32 cellular contexts compared by ENCODE assay signal in genomic region chr13:110841846-110842245, GRCh38.
DNase-seq lines count a peak whose midpoint lies in the region; ATAC-seq and TF ChIP-seq lines count a peak whose summit lies in the region.
"Had no signal": no experiment of that assay in that cellular context is flagged by ENCODE, and none has a peak within 500 bp of the region (broad histone marks: within the 10 kb centered on the region; RNA-seq: fewer than 3 reads in every experiment).

No MANE protein-coding gene starts in this region.

- H3K36me3 Mint-ChIP-seq in HFFc6 (ENCODE audit: low read depth): peaks cover 6% of the 10 kb centered on the region; the same call in 1 of the 2 replicates
- H3K36me3 Mint-ChIP-seq: memory B cell had no signal

- peaks cover 8% of the 10 kb centered on the region; the same call in 1 of the 2 replicates for H3K9me3 Mint-ChIP-seq in HFFc6

- H3K4me3 ChIP-seq in PC-9: no peak overlapping the region
- H3K4me3 ChIP-seq: BLaER1 treated with 17β-estradiol and CSF1 and Interleukin-3, amounts not matched to agents 10 nM and 100 nM; coronary artery; pancreas; skin epidermis; suprapubic skin; upper lobe of right lung had no signal

- H3K4me1 ChIP-seq in PC-9 (replicated peaks; ENCODE audit: insufficient read depth): peaks cover 12% of the 10 kb centered on the region
- H3K4me1 ChIP-seq: BLaER1 treated with 17β-estradiol and CSF1 and Interleukin-3, amounts not matched to agents 10 nM and 100 nM; pancreas; suprapubic skin; upper lobe of right lung had no signal

- DNase-seq in HFFc6: peak; percentile 28
- DNase-seq in PC-9: peak in 1 of 2 experiments; percentile 73
- peak; percentile 20 for DNase-seq in epithelial cell of prostate (ENCODE audit: low read depth, low spot score)
- peak; percentile 22 for DNase-seq in renal cortical epithelial cell (ENCODE audit: low read depth)
- DNase-seq: activated CD4-positive, alpha-beta T cell treated with anti-CD3 and anti-CD28 coated beads, Interleukin-2, amount 50 U/mL, for 1 hour; activated CD4-positive, CD25-positive, alpha-beta regulatory T cell; activated effector memory CD4-positive, alpha-beta T cell treated with anti-CD3 and anti-CD28 coated beads, Interleukin-2, amount 50 U/mL, for 16 hours; activated naive CD8-positive, alpha-beta T cell treated with anti-CD3 and anti-CD28 coated beads, Interleukin-2, amount 10 ng/mL, durations not matched to agents 7 days and 5 days; activated T-cell treated with anti-CD3 and anti-CD28 coated beads, Interleukin-2, amount 50 U/mL, for 1 hour; caudate nucleus; COR-L47; effector CD8-positive, alpha-beta T cell; GDM1; Kasumi-1; NCI-H1436 treated with DMSO at 0.1 percent for 48 hours; NCI-H446 treated with DMSO at 0.1 percent for 48 hours; NCI-H82; pancreas; retina; stimulated activated naive CD4-positive, alpha-beta T cell; upper lobe of right lung had no signal

- ATAC-seq in HG03432 (IDR thresholded peaks at IDR 0.05; ENCODE audit: unreplicated experiment) (no peak), GM21390 (IDR thresholded peaks at IDR 0.05; ENCODE audit: unreplicated experiment) (no peak), SK-N-SH treated with all-trans-retinoic acid at 6 μM for 48 hours (no peak), GM18505 (IDR thresholded peaks at IDR 0.05; ENCODE audit: unreplicated experiment) (no peak)
- ATAC-seq: HepG2, pancreas, upper lobe of right lung had no signal

- H3K4me2 ChIP-seq in PC-9: peak overlapping the region; percentile 28
- H3K4me2 ChIP-seq: BLaER1 treated with 17β-estradiol and CSF1 and Interleukin-3, amounts not matched to agents 10 nM and 100 nM had no signal

- H3K9me3 ChIP-seq in PC-9 (ENCODE audit: insufficient read depth, low read depth): peaks cover 10% of the 10 kb centered on the region; the same call in 1 of the 2 replicates
- H3K9me3 ChIP-seq: pancreas, suprapubic skin, upper lobe of right lung had no signal

- H3K4me3 Mint-ChIP-seq in HFFc6: no peak overlapping the region
- H3K4me3 Mint-ChIP-seq: activated naive CD8-positive, alpha-beta T cell treated with anti-CD3 and anti-CD28 coated beads, Interleukin-2, amount 10 ng/mL, durations not matched to agents 7 days and 5 days; memory B cell; neural crest cell had no signal

- peaks cover 3% of the 10 kb centered on the region; the same call in 1 of the 2 replicates for H3K27me3 ChIP-seq in PC-9 (ENCODE audit: insufficient read depth, low read depth)
- H3K27me3 ChIP-seq: BLaER1 treated with 17β-estradiol and CSF1 and Interleukin-3, amounts not matched to agents 10 nM and 100 nM; pancreas had no signal

- H4K20me1 ChIP-seq in PC-9 (ENCODE audit: insufficient read depth): no peaks in the 10 kb centered on the region
- H4K20me1 ChIP-seq: BLaER1 treated with 17β-estradiol and CSF1 and Interleukin-3, amounts not matched to agents 10 nM and 100 nM had no signal

- no peak for TF ChIP-seq POLR2A in GM18505 (IDR thresholded peaks at IDR 0.05; ENCODE audit: borderline replicate concordance, extremely low read depth, insufficient read depth, insufficient read length)

- no peak for TF ChIP-seq CTCF in HFFc6 (IDR thresholded peaks at IDR 0.05)
- no peak for TF ChIP-seq CTCF in PC-9 (conservative IDR thresholded peaks at IDR 0.05)

- H3K27me3 Mint-ChIP-seq in HFFc6 (ENCODE audit: insufficient read depth): peaks cover 43% of the 10 kb centered on the region

- intact Hi-C loops in PC-9 (cut with micrococcal nuclease; ENCODE audit: unreplicated experiment): no loop called here

- H2AFZ ChIP-seq in PC-9: no peak overlapping the region

- H3F3A ChIP-seq in PC-9 (ENCODE audit: insufficient read depth, low read depth): peaks cover 9% of the 10 kb centered on the region; the same call in 1 of the 2 replicates

- H3K27ac ChIP-seq in PC-9 (no peak overlapping the region), epithelial cell of prostate (no peak overlapping the region)
- H3K27ac ChIP-seq: BLaER1 treated with 17β-estradiol and CSF1 and Interleukin-3, amounts not matched to agents 10 nM and 100 nM; coronary artery; pancreas; skin epidermis; suprapubic skin; upper lobe of right lung had no signal

- H3K9me2 ChIP-seq in PC-9 (ENCODE audit: insufficient read depth): no peaks in the 10 kb centered on the region

- peaks cover 11% of the 10 kb centered on the region for H3K4me1 Mint-ChIP-seq in HFFc6 (ENCODE audit: low read depth)
- H3K4me1 Mint-ChIP-seq: activated naive CD8-positive, alpha-beta T cell treated with anti-CD3 and anti-CD28 coated beads, Interleukin-2, amount 10 ng/mL, durations not matched to agents 7 days and 5 days; memory B cell; neural crest cell had no signal

- H3K36me3 ChIP-seq in PC-9 (ENCODE audit: low read depth): no peaks in the 10 kb centered on the region
- H3K36me3 ChIP-seq: BLaER1 treated with 17β-estradiol and CSF1 and Interleukin-3, amounts not matched to agents 10 nM and 100 nM; pancreas; suprapubic skin; upper lobe of right lung had no signal

- POLR2A ChIA-PET in PC-9 (lab: Charles Lee; ENCODE audit: unreplicated experiment): no interaction called here

- BruUV-seq in PC-9 (replicated peaks; lab: Mats Ljungman, UMichigan): no TSS peak

- CTCF ChIA-PET in PC-9 (lab: Charles Lee): no interaction called here

- no peaks in the 10 kb centered on the region for H3K79me2 ChIP-seq in PC-9 (ENCODE audit: low read depth)

- no peak overlapping the region; the same call in 1 of the 2 replicates for H3K27ac Mint-ChIP-seq in HFFc6
- H3K27ac Mint-ChIP-seq: activated naive CD8-positive, alpha-beta T cell treated with anti-CD3 and anti-CD28 coated beads, Interleukin-2, amount 10 ng/mL, durations not matched to agents 7 days and 5 days; memory B cell had no signal

TF ChIP-seq in SK-N-SH treated with all-trans-retinoic acid at 6 μM for 48 hours, 23 proteins besides CTCF, POLR2A, EP300 and RAD21:
- TF ChIP-seq ISL1 (CRISPR knock-in tag; IDR thresholded peaks at IDR 0.05): no peak
- no peak for TF ChIP-seq ZFP3 (CRISPR knock-in tag; IDR thresholded peaks at IDR 0.05)
- no peak for TF ChIP-seq ZFP30 (CRISPR knock-in tag; IDR thresholded peaks at IDR 0.05)
- TF ChIP-seq ZNF8 (CRISPR knock-in tag; IDR thresholded peaks at IDR 0.05): no peak
- TF ChIP-seq ESRRG (CRISPR knock-in tag; IDR thresholded peaks at IDR 0.05): no peak
- TF ChIP-seq TOX (CRISPR knock-in tag; IDR thresholded peaks at IDR 0.05; ENCODE audit: borderline replicate concordance): no peak
- no peak for TF ChIP-seq ARNTL (CRISPR knock-in tag; IDR thresholded peaks at IDR 0.05; ENCODE audit: borderline replicate concordance, low read depth)
TF ChIP-seq in SK-N-SH treated with all-trans-retinoic acid at 6 μM for 48 hours: peak in this region for 0.
